8 cellular contexts compared by ENCODE assay signal in genomic region chr1:181104790-181105133, GRCh38. TPM values are rescaled to one million over a fixed set of nuclear protein-coding genes. Genes with fewer than 3 reads are reported as not detected.
A peak's percentile ranks its signal among the peaks of the same experiment; 100 is the strongest.
DNase-seq lines count a peak whose midpoint lies in the region; ATAC-seq and TF ChIP-seq lines count a peak whose summit lies in the region.

No MANE protein-coding gene starts in this region.

- peaks cover 67% of the 10 kb centered on the region for H3K4me1 Mint-ChIP-seq in CD14-positive monocyte

- intact Hi-C loops in CD14-positive monocyte (cut with micrococcal nuclease) (loop anchor here (2.0 to 5.0 kb wide), 2 partner anchors 14 to 38 kb away; no protein-coding TSS in a partner anchor), left ventricle myocardium inferior (cut with micrococcal nuclease) (no loop called here)

- no peaks in the 10 kb centered on the region for H3K27me3 ChIP-seq in left ventricle myocardium inferior (ENCODE audit: low read depth)
- no peaks in the 10 kb centered on the region for H3K27me3 ChIP-seq in skeletal muscle satellite cell (ENCODE audit: control insufficient read depth, insufficient read depth, low read length)

- peak overlapping the region; percentile 95 for H3K9ac ChIP-seq in skeletal muscle satellite cell (ENCODE audit: low read depth, low read length)

- H3K27ac Mint-ChIP-seq in CD14-positive monocyte = peak overlapping the region; percentile 80 to 90 (median 89)

- H3K36me3 ChIP-seq in left ventricle myocardium inferior (no peaks in the 10 kb centered on the region), skeletal muscle satellite cell (ENCODE audit: insufficient read depth, low read length) (no peaks in the 10 kb centered on the region)

- peak overlapping the region; percentile 84 to 92 for H3K4me3 Mint-ChIP-seq in CD14-positive monocyte

- H3K4me1 ChIP-seq in left ventricle myocardium inferior (peaks cover 82% of the 10 kb centered on the region), skeletal muscle satellite cell (ENCODE audit: control insufficient read depth, insufficient read depth, low read length) (peaks cover 57% of the 10 kb centered on the region)

- peak; percentile 63 for DNase-seq in CD14-positive monocyte (ENCODE audit: low spot score)
- DNase-seq in NCI-H128 (lab: John Stamatoyannopoulos, UW; ENCODE audit: unreplicated experiment) = peak; percentile 58
- DNase-seq in activated gamma-delta T cell (lab: John Stamatoyannopoulos, UW) = peak; percentile 49
- no peak for DNase-seq in left ventricle myocardium inferior

- peaks cover 27 to 29% (median 28%) of the 10 kb centered on the region in 3 donors for H3K27me3 Mint-ChIP-seq in CD14-positive monocyte (ENCODE audit: low read depth in 3 of 3)

- TF ChIP-seq CTCF in CD14-positive monocyte (IDR thresholded peaks at IDR 0.05) = peak; percentile 34
- TF ChIP-seq CTCF in left ventricle myocardium inferior (IDR thresholded peaks at IDR 0.05; ENCODE audit: borderline replicate concordance) = peak; percentile 40

- H3K4me2 ChIP-seq in skeletal muscle satellite cell (ENCODE audit: low read length) = peak overlapping the region; percentile 99

- peaks cover 0 to 1% (median 0%) of the 10 kb centered on the region in 7 donors for H3K9me3 Mint-ChIP-seq in CD14-positive monocyte

- ATAC-seq in GM19467 (IDR thresholded peaks at IDR 0.05; ENCODE audit: unreplicated experiment) (peak; percentile 8), HG03432 (IDR thresholded peaks at IDR 0.05; ENCODE audit: unreplicated experiment) (no peak), GM18858 (IDR thresholded peaks at IDR 0.05; ENCODE audit: unreplicated experiment) (no peak)

- H3K27ac ChIP-seq in left ventricle myocardium inferior (replicated peaks) = peak overlapping the region; percentile 94

- peak overlapping the region; percentile 86 for H3K4me3 ChIP-seq in left ventricle myocardium inferior
- H3K4me3 ChIP-seq in skeletal muscle satellite cell (ENCODE audit: low read length) = peak overlapping the region; percentile 91

- H3K9me3 ChIP-seq in left ventricle myocardium inferior (replicated peaks) = no peaks in the 10 kb centered on the region
- H3K9me3 ChIP-seq in skeletal muscle satellite cell (replicated peaks; ENCODE audit: low read length) = no peaks in the 10 kb centered on the region

- peaks cover 0 to 3% of the 10 kb centered on the region in 2 donors for H3K36me3 Mint-ChIP-seq in CD14-positive monocyte

RNA-seq across cellular contexts. Expression of gene IER5, which starts 16.3 kb away (rescaled TPM):
- 10 to 100 TPM; 13.7 to 29.0 TPM for polyA plus RNA-seq in CD14-positive monocyte
- total RNA-seq in left ventricle myocardium inferior = 22.1 TPM
- 15.0 and 15.3 TPM in 2 replicates for total RNA-seq in skeletal muscle satellite cell (2012; rRNA removed)
